In genomic region chr4:122099896-122100295, GRCh38 we compare ENCODE assay signal across 20 cellular contexts. TPM values are rescaled to one million over a fixed set of nuclear protein-coding genes. Genes with fewer than 3 reads are reported as not detected.
A peak's percentile ranks its signal among the peaks of the same experiment; 100 is the strongest.
DNase-seq lines count a peak whose midpoint lies in the region; ATAC-seq and TF ChIP-seq lines count a peak whose summit lies in the region.
"Had no signal": no experiment of that assay in that cellular context is flagged by ENCODE, and none has a peak within 500 bp of the region (broad histone marks: within the 10 kb centered on the region; RNA-seq: fewer than 3 reads in every experiment).

No MANE protein-coding gene starts in this region.

- DNase-seq in A172 (ENCODE audit: low spot score) (peak; percentile 34), HS-27A (ENCODE audit: low read depth) (peak; percentile 7), astrocyte of the spinal cord (ENCODE audit: low read depth, low spot score) (peak; percentile 73), Right ventricle myocardium inferior (ENCODE audit: missing footprints) (no peak), NCI-H69 (lab: John Stamatoyannopoulos, UW) (no peak), occipital lobe (lab: John Stamatoyannopoulos, UW) (no peak)
- DNase-seq: 8988T; activated gamma-delta T cell treated with Interleukin-2 at 50 U/mL for 16 hours; CD8-positive, alpha-beta memory T cell; effector CD4-positive, alpha-beta T cell; MM.1S; NCI-H2081; NCI-H748 treated with DMSO at 0.1 percent for 48 hours; ovary; Peyer's patch; spleen had no signal

- no peak for ATAC-seq in Right ventricle myocardium inferior
- no peak for ATAC-seq in GM21367 (IDR thresholded peaks at IDR 0.05; ENCODE audit: unreplicated experiment)
- ATAC-seq: gastroesophageal sphincter had no signal

- peaks cover 19% of the 10 kb centered on the region for H3K4me1 ChIP-seq in iPS-18a (ENCODE audit: control insufficient read depth, low read depth, low read length)
- H3K4me1 ChIP-seq: gastroesophageal sphincter, Peyer's patch, spleen had no signal

- intact Hi-C loops in Right ventricle myocardium inferior (cut with DNase I): no loop called here

- H3K9me3 ChIP-seq in iPS-18a (ENCODE audit: control insufficient read depth, low read depth, low read length): no peaks in the 10 kb centered on the region
- H3K9me3 ChIP-seq: gastroesophageal sphincter, ovary, Peyer's patch, spleen had no signal

- no peak overlapping the region for H3K4me3 ChIP-seq in astrocyte of the spinal cord (ENCODE audit: low read depth, low read length)
- peak overlapping the region; percentile 37 for H3K4me3 ChIP-seq in iPS-18a (ENCODE audit: low read length)
- H3K4me3 ChIP-seq: gastroesophageal sphincter, ovary, Peyer's patch, spleen had no signal

- TF ChIP-seq CTCF in astrocyte of the spinal cord (IDR thresholded peaks at IDR 0.05; ENCODE audit: low read depth, low read length): no peak

- no peak overlapping the region for H3K27ac ChIP-seq in iPS-18a (ENCODE audit: low read length)
- H3K27ac ChIP-seq: gastroesophageal sphincter, ovary, Peyer's patch, spleen, VCaP had no signal

- peaks cover 34% of the 10 kb centered on the region for H3K27me3 ChIP-seq in iPS-18a (ENCODE audit: control insufficient read depth, insufficient read depth, low read length)
- H3K27me3 ChIP-seq: gastroesophageal sphincter, ovary, Peyer's patch, spleen had no signal

- H3K9ac ChIP-seq in iPS-18a (ENCODE audit: low read length): no peak overlapping the region

- in situ Hi-C loops in astrocyte of the spinal cord (cut with HindIII; ENCODE audit: low sequenced_read_pairs): no loop called here

- H3K36me3 ChIP-seq in iPS-18a (ENCODE audit: control insufficient read depth, low read depth, low read length): no peaks in the 10 kb centered on the region
- H3K36me3 ChIP-seq: gastroesophageal sphincter, ovary, Peyer's patch, spleen had no signal

RNA-seq across cellular contexts. Expression of gene BLTP1, which starts 52.2 kb away (rescaled TPM):
- 21.4 and 22.0 TPM in 2 replicates for total RNA-seq in A172 (2014; rRNA removed; shearing (Covaris generic))
- total RNA-seq in Right ventricle myocardium inferior (28.9 TPM), occipital lobe (234 TPM)

Comparison
In these comparisons a context has a peak if more than half of its experiments do, and no peak if none do; other contexts are left out.
1. DNase-seq: peak in A172 (single experiment), HS-27A (single experiment) and astrocyte of the spinal cord (single experiment); none in Right ventricle myocardium inferior (single experiment), NCI-H69 (single experiment) and occipital lobe (single experiment).